In genomic region chr1:203765029-203765837, GRCh38 we compare ENCODE assay signal across 8 cellular contexts. TPM values are rescaled to one million over a fixed set of nuclear protein-coding genes. Genes with fewer than 3 reads are reported as not detected.
A peak's percentile ranks its signal among the peaks of the same experiment; 100 is the strongest.
DNase-seq lines count a peak whose midpoint lies in the region; ATAC-seq and TF ChIP-seq lines count a peak whose summit lies in the region.

TSS of gene LAX1 (plus strand) at chr1:203765183. CDS start at chr1:203765566, 383 bp downstream.

- TF ChIP-seq CTCF in lower lobe of right lung (IDR thresholded peaks at IDR 0.05): no peak
- no peak for TF ChIP-seq CTCF in transverse colon (IDR thresholded peaks at IDR 0.05)
- no peak for TF ChIP-seq CTCF in testis (IDR thresholded peaks at IDR 0.05)

- peak within 1 kb of the TSS; percentile 49 for H3K27ac ChIP-seq in lower lobe of right lung
- peak within 1 kb of the TSS; percentile 52 to 81 (median 62) for H3K27ac ChIP-seq in transverse colon
- no peak within 1 kb of the TSS for H3K27ac ChIP-seq in testis

- H3K4me3 Mint-ChIP-seq in activated CD4-positive, alpha-beta memory T cell treated with anti-CD3 and anti-CD28 coated beads for 36 hours: peak within 1 kb of the TSS; percentile 94

- in situ Hi-C loops in transverse colon (cut with MboI; ENCODE audit: low pct_ligation_motif_present in 1 of 4, low pct_unique_long_range_greater_than_20kb in 1 of 4, low sequenced_read_pairs in 3 of 4): no loop called here

- ATAC-seq in GM18858 (IDR thresholded peaks at IDR 0.05; ENCODE audit: unreplicated experiment) (peak; percentile 68), HG03175 (IDR thresholded peaks at IDR 0.05; ENCODE audit: unreplicated experiment) (peak; percentile 95), lower lobe of right lung (peak; percentile 49 to 65)

- POLR2A ChIA-PET in activated CD4-positive, alpha-beta memory T cell treated with anti-CD3 and anti-CD28 coated beads for 36 hours (lab: Charles Lee): interaction anchor here (0.5 to 2.1 kb wide), 27 partner anchors 9 to 742 kb away, joined by 3 to 18 read pairs (median 4); partner anchors contain the start of genes ATP2B4, ZBED6 and ZC3H11A

- H3K36me3 Mint-ChIP-seq in activated CD4-positive, alpha-beta memory T cell treated with anti-CD3 and anti-CD28 coated beads for 36 hours: peaks cover 12% of the 10 kb centered on the region

- peak within 1 kb of the TSS; percentile 36 for H3K4me3 ChIP-seq in lower lobe of right lung
- H3K4me3 ChIP-seq in transverse colon: peak within 1 kb of the TSS in 3 of 4 donors; percentile 5 to 35 (median 16)
- H3K4me3 ChIP-seq in testis: no peak within 1 kb of the TSS

- 67 to 70% methylated on average over 3 to 16 of the region's 16 CpGs for WGBS in transverse colon (ENCODE audit: low coverage in 1 of 2), 2 donors
- 64 to 74% methylated on average over 14 to 16 of the region's 16 CpGs for WGBS in testis, 2 donors

- intact Hi-C loops in activated CD4-positive, alpha-beta memory T cell treated with anti-CD3 and anti-CD28 coated beads for 36 hours (cut with micrococcal nuclease): loop anchor here (1.0 to 10.0 kb wide), 10 partner anchors 11 to 480 kb away; partner anchors contain the start of genes ATP2B4, SNRPE, ZBED6 and ZC3H11A
- intact Hi-C loops in lower lobe of right lung (cut with DNase I): no loop called here
- intact Hi-C loops in transverse colon (cut with DNase I; ENCODE audit: low total_unique reads): no loop called here
- intact Hi-C loops in testis (cut with DNase I; ENCODE audit: low total_unique reads): no loop called here

- H3K27me3 Mint-ChIP-seq in activated CD4-positive, alpha-beta memory T cell treated with anti-CD3 and anti-CD28 coated beads for 36 hours: no peaks in the 10 kb centered on the region

- H3K4me1 ChIP-seq in lower lobe of right lung: peaks cover 4% of the 10 kb centered on the region
- H3K4me1 ChIP-seq in transverse colon: peaks cover 4 to 24% (median 13%) of the 10 kb centered on the region in 4 donors
- no peaks in the 10 kb centered on the region for H3K4me1 ChIP-seq in testis

- H3K27me3 ChIP-seq in lower lobe of right lung (ENCODE audit: low read depth) (no peaks in the 10 kb centered on the region), transverse colon (no peaks in the 10 kb centered on the region), testis (no peaks in the 10 kb centered on the region)

- H3K9me3 ChIP-seq in lower lobe of right lung: no peaks in the 10 kb centered on the region
- no peaks in the 10 kb centered on the region for H3K9me3 ChIP-seq in transverse colon
- H3K9me3 ChIP-seq in testis: no peaks in the 10 kb centered on the region

- H3K36me3 ChIP-seq in lower lobe of right lung (no peaks in the 10 kb centered on the region), transverse colon (no peaks in the 10 kb centered on the region), testis (ENCODE audit: low read depth, missing control alignments) (no peaks in the 10 kb centered on the region)

- TF ChIP-seq POLR2A in transverse colon (IDR thresholded peaks at IDR 0.05) (peak; percentile 64), testis (IDR thresholded peaks at IDR 0.05) (no peak)

- H3K27ac Mint-ChIP-seq in activated CD4-positive, alpha-beta memory T cell treated with anti-CD3 and anti-CD28 coated beads for 36 hours: peak within 1 kb of the TSS; percentile 100

- DNase-seq in activated CD4-positive, alpha-beta memory T cell treated with anti-CD3 and anti-CD28 coated beads for 36 hours: peak; percentile 90
- DNase-seq in lower lobe of right lung (no peak), transverse colon (peak; percentile 59), NCI-H82 treated with DMSO at 0.1 percent for 48 hours (lab: John Stamatoyannopoulos, UW; ENCODE audit: unreplicated experiment) (no peak), islet precursor cell (no peak), testis (no peak)

- H3K9me3 Mint-ChIP-seq in activated CD4-positive, alpha-beta memory T cell treated with anti-CD3 and anti-CD28 coated beads for 36 hours: no peaks in the 10 kb centered on the region

- peaks cover 40% of the 10 kb centered on the region for H3K4me1 Mint-ChIP-seq in activated CD4-positive, alpha-beta memory T cell treated with anti-CD3 and anti-CD28 coated beads for 36 hours (ENCODE audit: low read depth)

- TF ChIP-seq EP300 in transverse colon (IDR thresholded peaks at IDR 0.05; ENCODE audit: low read depth): no peak

- CTCF ChIA-PET in activated CD4-positive, alpha-beta memory T cell treated with anti-CD3 and anti-CD28 coated beads for 36 hours (lab: Charles Lee): interaction anchor here (0.6 to 1.9 kb wide), 8 partner anchors 63 to 498 kb away, joined by 3 to 9 read pairs (median 4); partner anchors contain the start of gene ATP2B4

RNA-seq across cellular contexts. Expression of gene LAX1, which starts in this region (rescaled TPM):
- 10 to 100 TPM; 14.0 to 14.3 TPM for total RNA-seq in activated CD4-positive, alpha-beta memory T cell treated with anti-CD3 and anti-CD28 coated beads for 36 hours
- total RNA-seq in lower lobe of right lung (3.0 TPM), transverse colon (1 to 10 TPM in 2 of 4 donors, not detected in 2; 1.2 to 5.4 TPM), testis (under 1 TPM in 1 of 2 donors, not detected in 1; 0.37 TPM)
- 0.26 TPM for polyA plus RNA-seq in testis (ENCODE audit: insufficient read depth, low read depth, low replicate concordance)

Comparison
In these comparisons a context has a peak if more than half of its experiments do, and no peak if none do; other contexts are left out.
1. DNase-seq: peak in activated CD4-positive, alpha-beta memory T cell treated with anti-CD3 and anti-CD28 coated beads for 36 hours (single experiment) and transverse colon (single experiment); none in lower lobe of right lung (single experiment), NCI-H82 treated with DMSO at 0.1 percent for 48 hours (single experiment), islet precursor cell (single experiment) and testis (single experiment).
2. H3K27ac ChIP-seq: peak in lower lobe of right lung (single experiment) and transverse colon (4 of 4); none in testis (0 of 2).
3. H3K4me3 ChIP-seq: peak in lower lobe of right lung (single experiment) and transverse colon (3 of 4); none in testis (0 of 2).
4. Peak in every context shown above with its lines, with median percentiles within 50 percentile points of each other: ATAC-seq.